Comparison of ENCODE assay signal across 9 cellular contexts in the genomic region with DNA sequence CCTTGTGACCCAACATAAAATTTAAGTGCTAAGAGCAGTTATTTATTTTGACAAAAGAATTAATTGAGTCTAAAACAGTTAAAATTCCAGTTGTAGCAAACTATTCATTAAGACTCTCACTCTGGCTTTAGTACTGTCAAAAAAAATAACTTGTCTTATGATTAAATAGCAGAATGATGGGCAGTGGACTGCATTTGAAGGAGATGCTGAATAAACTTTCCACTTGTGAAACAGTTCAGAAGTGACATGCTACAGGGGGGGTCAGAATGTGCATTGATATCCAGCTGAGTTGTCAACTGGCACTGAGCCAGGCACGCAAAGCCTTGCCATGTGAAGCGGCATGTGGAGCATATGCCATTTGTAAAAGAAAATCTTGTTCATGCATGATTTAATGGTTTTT.
DNase-seq lines count a peak whose midpoint lies in the region; ATAC-seq and TF ChIP-seq lines count a peak whose summit lies in the region.
"Had no signal": no experiment of that assay in that cellular context is flagged by ENCODE, and none has a peak within 500 bp of the region (broad histone marks: within the 10 kb centered on the region; RNA-seq: fewer than 3 reads in every experiment).

No MANE protein-coding gene starts in this region.

- TF ChIP-seq CTCF in foreskin keratinocyte (conservative IDR thresholded peaks at IDR 0.05), result no peak

- in situ Hi-C loops in ACHN (cut with HindIII; ENCODE audit: low pct_ligation_motif_present, low pct_unique_long_range_greater_than_20kb, low sequenced_read_pairs), result no loop called here

- H3K27ac ChIP-seq in foreskin keratinocyte, result peak overlapping the region; percentile 27

- H3K4me1 ChIP-seq in foreskin keratinocyte, result peaks cover 22% of the 10 kb centered on the region

- H3K27me3 ChIP-seq in foreskin keratinocyte, result no peaks in the 10 kb centered on the region

- ATAC-seq in foreskin keratinocyte (peak; percentile 15), HG03457 (IDR thresholded peaks at IDR 0.05; ENCODE audit: unreplicated experiment) (no peak)

- DNase-seq in ACHN (peak; percentile 91), HS-5 (ENCODE audit: low read depth) (peak; percentile 77), RPMI8226 (peak; percentile 24), foreskin keratinocyte (peak; percentile 49 to 76), ureter (ENCODE audit: low spot score) (no peak), 8988T (no peak)
- DNase-seq in stimulated activated CD4-positive, alpha-beta T cell treated with anti-CD3 and anti-CD28 coated beads, Interleukin-15, amount 100 ng/mL, for 24 hours, result no peak
- DNase-seq: KG1 had no signal

Comparison
In these comparisons a context has a peak if more than half of its experiments do, and no peak if none do; other contexts are left out.
1. DNase-seq: peak in ACHN (single experiment), HS-5 (single experiment), RPMI8226 (single experiment) and foreskin keratinocyte (2 of 2); none in ureter (single experiment), stimulated activated CD4-positive, alpha-beta T cell treated with anti-CD3 and anti-CD28 coated beads, Interleukin-15, amount 100 ng/mL, for 24 hours (single experiment) and 8988T (single experiment).